In the genomic region with DNA sequence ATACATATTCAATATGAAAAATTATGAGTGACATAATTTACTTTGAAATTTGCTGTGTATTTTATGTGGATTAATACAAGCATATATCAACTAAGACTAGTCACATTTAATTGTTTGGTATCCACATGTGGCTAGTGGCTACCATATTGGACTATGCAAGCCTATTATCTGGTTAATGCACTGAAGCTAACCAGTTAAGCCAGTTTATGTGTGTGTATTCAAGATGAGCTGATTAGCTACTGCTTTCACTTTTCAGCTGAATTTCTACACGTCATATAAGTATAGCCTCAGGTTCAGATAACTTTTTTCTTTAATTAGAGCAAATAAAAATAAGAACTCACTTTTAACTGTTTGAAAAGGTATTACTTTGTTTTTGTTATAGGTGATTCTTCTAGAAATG, we compare ENCODE assay signal across 21 cellular contexts.
"Had no signal": no experiment of that assay in that cellular context is flagged by ENCODE, and none has a peak within 500 bp of the region (broad histone marks: within the 10 kb centered on the region; RNA-seq: fewer than 3 reads in every experiment).

No MANE protein-coding gene starts in this region.

- ATAC-seq: effector memory CD8-positive, alpha-beta T cell; left colon; left ventricle myocardium superior; right lobe of liver; stimulated activated effector memory CD8-positive, alpha-beta T cell treated with anti-CD3 and anti-CD28 coated beads, Interleukin-12 subunit alpha, Interleukin-12 subunit beta, amount 100 ng/mL, for 72 hours; stimulated activated naive CD8-positive, alpha-beta T cell treated with anti-CD3 and anti-CD28 coated beads, Interleukin-15, Interleukin-2, amounts not matched to agents 100 U/mL and 50 U/mL, for 24 hours; upper lobe of right lung had no signal

- DNase-seq: effector memory CD8-positive, alpha-beta T cell; esophagus squamous epithelium; foreskin fibroblast; immature natural killer cell; kidney; left colon; left ventricle myocardium superior; mesenchymal stem cell; midbrain; naive B cell; occipital lobe; pancreas; retina; right lobe of liver; stimulated activated CD4-positive, alpha-beta T cell treated with anti-CD3 and anti-CD28 coated beads, Interleukin-4, amount 100 ng/mL, for 1 hour; stimulated activated CD8-positive, alpha-beta memory T cell treated with anti-CD3 and anti-CD28 coated beads, Interleukin-4, amount 100 ng/mL, for 48 hours; stimulated activated naive CD8-positive, alpha-beta T cell treated with anti-CD3 and anti-CD28 coated beads, Interleukin-15, Interleukin-2, amounts not matched to agents 100 U/mL and 50 U/mL, for 24 hours; tibial artery; upper lobe of right lung had no signal

- H3K4me1 ChIP-seq: pancreas, right lobe of liver, tibial artery, upper lobe of right lung had no signal

- H3K4me3 ChIP-seq: esophagus squamous epithelium, lung, pancreas, right lobe of liver, tibial artery, upper lobe of right lung had no signal

- H3K9me3 ChIP-seq: pancreas, right lobe of liver, upper lobe of right lung had no signal

- H3K36me3 ChIP-seq: esophagus squamous epithelium, pancreas, right lobe of liver, tibial artery, upper lobe of right lung had no signal

- H3K27ac ChIP-seq: esophagus squamous epithelium, pancreas, right lobe of liver, tibial artery, upper lobe of right lung had no signal

- H3K27me3 ChIP-seq: pancreas, right lobe of liver, tibial artery, upper lobe of right lung had no signal
